Comparison of ENCODE assay signal across 8 cellular contexts in genomic region chr6:30517767-30518504, GRCh38. TPM values are rescaled to one million over a fixed set of nuclear protein-coding genes. Genes with fewer than 3 reads are reported as not detected.
DNase-seq lines count a peak whose midpoint lies in the region; ATAC-seq and TF ChIP-seq lines count a peak whose summit lies in the region.
"Not testable (repeated sequence)": the region's sequence is repeated elsewhere in the genome, so short reads cannot be mapped to it uniquely, and the experiment has no call there.

No MANE protein-coding gene starts in this region.

- not testable (repeated sequence) for ATAC-seq in CD4-positive, alpha-beta T cell (ENCODE audit: poor library complexity); RWPE2 (ENCODE audit: low read depth); naive thymus-derived CD8-positive, alpha-beta T cell; upper lobe of right lung

- not testable (repeated sequence) for H3K9me3 Mint-ChIP-seq in CD4-positive, alpha-beta T cell
- H3K9me3 Mint-ChIP-seq in activated CD4-positive, alpha-beta memory T cell treated with anti-CD3 and anti-CD28 coated beads, Interleukin-2, amount 10 ng/mL, durations not matched to agents 7 days and 5 days: peaks cover 17% of the 10 kb centered on the region
- peaks cover 35% of the 10 kb centered on the region for H3K9me3 Mint-ChIP-seq in activated naive CD4-positive, alpha-beta T cell treated with anti-CD3 and anti-CD28 coated beads, Interleukin-2, amount 10 ng/mL, durations not matched to agents 7 days and 5 days
- peaks cover 6 to 44% (median 14%) of the 10 kb centered on the region in 9 donors for H3K9me3 Mint-ChIP-seq in naive thymus-derived CD8-positive, alpha-beta T cell

- not testable (repeated sequence) for H3K4me3 ChIP-seq in RWPE2 (ENCODE audit: severe bottlenecking); esophagus squamous epithelium; spleen; upper lobe of right lung

- peak overlapping the region; percentile 99 for H3K27ac Mint-ChIP-seq in CD4-positive, alpha-beta T cell
- peak overlapping the region; percentile 96 for H3K27ac Mint-ChIP-seq in activated CD4-positive, alpha-beta memory T cell treated with anti-CD3 and anti-CD28 coated beads, Interleukin-2, amount 10 ng/mL, durations not matched to agents 7 days and 5 days
- H3K27ac Mint-ChIP-seq in activated naive CD4-positive, alpha-beta T cell treated with anti-CD3 and anti-CD28 coated beads, Interleukin-2, amount 10 ng/mL, durations not matched to agents 7 days and 5 days: peak overlapping the region; percentile 100
- peak overlapping the region; percentile 67 to 100 (median 93) for H3K27ac Mint-ChIP-seq in naive thymus-derived CD8-positive, alpha-beta T cell

- not testable (repeated sequence) for DNase-seq in CD4-positive, alpha-beta T cell; RWPE2 (ENCODE audit: low spot score); activated CD4-positive, alpha-beta memory T cell treated with anti-CD3 and anti-CD28 coated beads, Interleukin-2, amount 10 ng/mL, durations not matched to agents 7 days and 5 days; activated naive CD4-positive, alpha-beta T cell treated with anti-CD3 and anti-CD28 coated beads, Interleukin-2, amount 10 ng/mL, durations not matched to agents 7 days and 5 days; esophagus squamous epithelium (lab: John Stamatoyannopoulos, UW); naive thymus-derived CD8-positive, alpha-beta T cell
- DNase-seq in spleen (peak; percentile 81), upper lobe of right lung (peak; percentile 64)

- H3K27ac ChIP-seq in CD4-positive, alpha-beta T cell (ENCODE audit: low read depth, low read length): not testable (repeated sequence)
- H3K27ac ChIP-seq in RWPE2 (ENCODE audit: poor library complexity, severe bottlenecking) (peak overlapping the region; percentile 90), esophagus squamous epithelium (peak overlapping the region in 3 of 4 donors; percentile 94 to 96 (median 96)), spleen (peak overlapping the region in 7 of 8 donors; percentile 23 to 99 (median 98)), upper lobe of right lung (peak overlapping the region; percentile 92)

- CTCF ChIA-PET in CD4-positive, alpha-beta T cell (lab: Charles Lee): interaction anchor here (0.8 to 2.1 kb wide), 5 partner anchors 15 to 80 kb away, joined by 3 to 12 read pairs (median 3); no protein-coding TSS in a partner anchor
- CTCF ChIA-PET in activated CD4-positive, alpha-beta memory T cell treated with anti-CD3 and anti-CD28 coated beads, Interleukin-2, amount 10 ng/mL, durations not matched to agents 7 days and 5 days (lab: Charles Lee): interaction anchor here (0.9 to 1.9 kb wide), 11 partner anchors 9 to 161 kb away, joined by 3 to 11 read pairs (median 4); no protein-coding TSS in a partner anchor
- CTCF ChIA-PET in activated naive CD4-positive, alpha-beta T cell treated with anti-CD3 and anti-CD28 coated beads, Interleukin-2, amount 10 ng/mL, durations not matched to agents 7 days and 5 days (lab: Charles Lee): interaction anchor here (0.7 to 3.0 kb wide), 6 partner anchors 11 to 76 kb away, joined by 3 to 13 read pairs (median 4); no protein-coding TSS in a partner anchor

- not testable (repeated sequence) for H3K27me3 Mint-ChIP-seq in CD4-positive, alpha-beta T cell; activated CD4-positive, alpha-beta memory T cell treated with anti-CD3 and anti-CD28 coated beads, Interleukin-2, amount 10 ng/mL, durations not matched to agents 7 days and 5 days; activated naive CD4-positive, alpha-beta T cell treated with anti-CD3 and anti-CD28 coated beads, Interleukin-2, amount 10 ng/mL, durations not matched to agents 7 days and 5 days; naive thymus-derived CD8-positive, alpha-beta T cell

- H3K4me1 Mint-ChIP-seq in CD4-positive, alpha-beta T cell (ENCODE audit: low read depth): peaks cover 68% of the 10 kb centered on the region
- H3K4me1 Mint-ChIP-seq in activated CD4-positive, alpha-beta memory T cell treated with anti-CD3 and anti-CD28 coated beads, Interleukin-2, amount 10 ng/mL, durations not matched to agents 7 days and 5 days: peaks cover 42% of the 10 kb centered on the region
- peaks cover 66% of the 10 kb centered on the region for H3K4me1 Mint-ChIP-seq in activated naive CD4-positive, alpha-beta T cell treated with anti-CD3 and anti-CD28 coated beads, Interleukin-2, amount 10 ng/mL, durations not matched to agents 7 days and 5 days
- H3K4me1 Mint-ChIP-seq in naive thymus-derived CD8-positive, alpha-beta T cell: peaks cover 17 to 70% (median 53%) of the 10 kb centered on the region in 4 donors

- not testable (repeated sequence) for H3K36me3 ChIP-seq in RWPE2 (ENCODE audit: low read depth); esophagus squamous epithelium; spleen; upper lobe of right lung

- not testable (repeated sequence) for TF ChIP-seq CTCF in CD4-positive, alpha-beta T cell (IDR thresholded peaks at IDR 0.05); RWPE2 (IDR thresholded peaks at IDR 0.05; ENCODE audit: poor library complexity, severe bottlenecking); esophagus squamous epithelium (IDR thresholded peaks at IDR 0.05); spleen (IDR thresholded peaks at IDR 0.05 in 8 of 11, conservative IDR thresholded peaks at IDR 0.05 in 3 of 11); upper lobe of right lung (IDR thresholded peaks at IDR 0.05)

- POLR2A ChIA-PET in CD4-positive, alpha-beta T cell (lab: Charles Lee): interaction anchor here (0.9 to 9.1 kb wide), 10 partner anchors 9 to 100 kb away, joined by 4 to 226 read pairs (median 7); partner anchors contain the start of genes MRPS18B and PPP1R10
- POLR2A ChIA-PET in activated CD4-positive, alpha-beta memory T cell treated with anti-CD3 and anti-CD28 coated beads, Interleukin-2, amount 10 ng/mL, durations not matched to agents 7 days and 5 days (lab: Charles Lee): interaction anchor here (0.8 to 3.8 kb wide), 6 partner anchors 10 to 67 kb away, joined by 3 to 32 read pairs (median 5); no protein-coding TSS in a partner anchor
- POLR2A ChIA-PET in naive thymus-derived CD8-positive, alpha-beta T cell (lab: Charles Lee): interaction anchor here (0.7 to 11.7 kb wide), 18 partner anchors 9 to 97 kb away, joined by 3 to 210 read pairs (median 6); partner anchors contain the start of genes GNL1 and PRR3

- WGBS in esophagus squamous epithelium, 2 donors: 60 to 100% methylated on average over 1 to 3 of the region's 21 CpGs
- WGBS in spleen, 5 donors: 91 to 97% (median 93%) methylated on average over 16 to 21 of the region's 21 CpGs

- H3K36me3 Mint-ChIP-seq in CD4-positive, alpha-beta T cell (ENCODE audit: low read depth): peaks cover 27% of the 10 kb centered on the region
- peaks cover 30% of the 10 kb centered on the region for H3K36me3 Mint-ChIP-seq in activated CD4-positive, alpha-beta memory T cell treated with anti-CD3 and anti-CD28 coated beads, Interleukin-2, amount 10 ng/mL, durations not matched to agents 7 days and 5 days (ENCODE audit: low read depth)
- H3K36me3 Mint-ChIP-seq in activated naive CD4-positive, alpha-beta T cell treated with anti-CD3 and anti-CD28 coated beads, Interleukin-2, amount 10 ng/mL, durations not matched to agents 7 days and 5 days: peaks cover 41% of the 10 kb centered on the region
- H3K36me3 Mint-ChIP-seq in naive thymus-derived CD8-positive, alpha-beta T cell: peaks cover 0 to 27% (median 25%) of the 10 kb centered on the region in 3 donors

- intact Hi-C loops in CD4-positive, alpha-beta T cell (cut with DNase I, micrococcal nuclease): loop anchor here (2.0 kb wide), 1 partner anchor 15 kb away; no protein-coding TSS in a partner anchor
- intact Hi-C loops in esophagus squamous epithelium (cut with DNase I); spleen (cut with DNase I; ENCODE audit: low total_unique reads); upper lobe of right lung (cut with DNase I): not testable (repeated sequence)

- H3K4me3 Mint-ChIP-seq in CD4-positive, alpha-beta T cell: peak overlapping the region; percentile 71
- H3K4me3 Mint-ChIP-seq in activated CD4-positive, alpha-beta memory T cell treated with anti-CD3 and anti-CD28 coated beads, Interleukin-2, amount 10 ng/mL, durations not matched to agents 7 days and 5 days; activated naive CD4-positive, alpha-beta T cell treated with anti-CD3 and anti-CD28 coated beads, Interleukin-2, amount 10 ng/mL, durations not matched to agents 7 days and 5 days: not testable (repeated sequence)
- H3K4me3 Mint-ChIP-seq in naive thymus-derived CD8-positive, alpha-beta T cell: peak overlapping the region in 9 of 10 donors; percentile 50 to 80 (median 70)

- H3K9me3 ChIP-seq in CD4-positive, alpha-beta T cell (ENCODE audit: control insufficient read depth, low read length); RWPE2 (ENCODE audit: severe bottlenecking); esophagus squamous epithelium; upper lobe of right lung: not testable (repeated sequence)
- peaks cover 0 to 11% (median 9%) of the 10 kb centered on the region in 8 donors for H3K9me3 ChIP-seq in spleen

- not testable (repeated sequence) for TF ChIP-seq POLR2A in esophagus squamous epithelium (IDR thresholded peaks at IDR 0.05); spleen (IDR thresholded peaks at IDR 0.05)

- not testable (repeated sequence) for H3K27me3 ChIP-seq in CD4-positive, alpha-beta T cell (ENCODE audit: control insufficient read depth, insufficient read depth, low read length); RWPE2 (ENCODE audit: insufficient read depth, poor library complexity, severe bottlenecking); esophagus squamous epithelium; spleen (replicated peaks in 1 of 7); upper lobe of right lung

- H3K4me1 ChIP-seq in RWPE2 (ENCODE audit: insufficient read depth, poor library complexity, severe bottlenecking): peaks cover 33% of the 10 kb centered on the region
- H3K4me1 ChIP-seq in esophagus squamous epithelium: peaks cover 0 to 53% (median 23%) of the 10 kb centered on the region in 3 donors
- peaks cover 0 to 49% (median 26%) of the 10 kb centered on the region in 6 donors for H3K4me1 ChIP-seq in spleen
- peaks cover 21% of the 10 kb centered on the region for H3K4me1 ChIP-seq in upper lobe of right lung

RNA-seq across cellular contexts. Expression of gene HLA-E, which starts 28.6 kb away (rescaled TPM):
- total RNA-seq in CD4-positive, alpha-beta T cell: 1,000 to 10,000 TPM; 1,136 to 1,173 TPM
- 100 to 1,000 TPM; 757 to 767 TPM for total RNA-seq in activated CD4-positive, alpha-beta memory T cell treated with anti-CD3 and anti-CD28 coated beads, Interleukin-2, amount 10 ng/mL, durations not matched to agents 7 days and 5 days
- 100 to 1,000 TPM; 263 to 597 (median 356) TPM for total RNA-seq in esophagus squamous epithelium
- 1,000 to 10,000 TPM; 1,291 to 1,305 TPM for total RNA-seq in naive thymus-derived CD8-positive, alpha-beta T cell
- 1,000 to 10,000 TPM; 2,699 to 2,977 (median 2,826) TPM for polyA plus RNA-seq in naive thymus-derived CD8-positive, alpha-beta T cell
- 1,000 to 10,000 TPM; 1,072 to 2,111 (median 1,510) TPM for total RNA-seq in spleen
- 100 to 1,000 TPM; 514 to 675 (median 646) TPM for polyA plus RNA-seq in spleen
- total RNA-seq in upper lobe of right lung: 1,028 TPM

RNA-seq across cellular contexts. Expression of gene GNL1, which starts 38.4 kb away (rescaled TPM):
- 100 to 1,000 TPM; 145 to 151 TPM for total RNA-seq in CD4-positive, alpha-beta T cell
- 10 to 100 TPM; 62.1 to 70.8 TPM for total RNA-seq in activated CD4-positive, alpha-beta memory T cell treated with anti-CD3 and anti-CD28 coated beads, Interleukin-2, amount 10 ng/mL, durations not matched to agents 7 days and 5 days
- total RNA-seq in esophagus squamous epithelium (10 to 100 TPM; 12.7 to 37.2 (median 20.5) TPM), spleen (10 to 100 TPM; 28.0 to 84.6 (median 56.7) TPM), upper lobe of right lung (54.8 TPM)
- total RNA-seq in naive thymus-derived CD8-positive, alpha-beta T cell: 10 to 100 TPM; 78.0 to 80.7 TPM
- 10 to 100 TPM; 24.7 to 34.1 (median 28.7) TPM for polyA plus RNA-seq in naive thymus-derived CD8-positive, alpha-beta T cell
- polyA plus RNA-seq in spleen: 10 to 100 TPM; 40.3 to 55.6 (median 45.6) TPM

RNA-seq across cellular contexts. Expression of gene PRR3, which starts 39.2 kb away (rescaled TPM):
- 10 to 100 TPM; 10.3 to 13.2 TPM for total RNA-seq in CD4-positive, alpha-beta T cell
- total RNA-seq in activated CD4-positive, alpha-beta memory T cell treated with anti-CD3 and anti-CD28 coated beads, Interleukin-2, amount 10 ng/mL, durations not matched to agents 7 days and 5 days: 10 to 100 TPM; 15.3 TPM
- total RNA-seq in esophagus squamous epithelium (10 to 100 TPM in 1 of 4 donors, 1 to 10 TPM in 3; 3.2 to 11.6 (median 5.8) TPM), spleen (10 to 100 TPM in 6 of 7 donors, 1 to 10 TPM in 1; 8.1 to 19.6 (median 12.9) TPM), upper lobe of right lung (6.9 TPM)
- total RNA-seq in naive thymus-derived CD8-positive, alpha-beta T cell: 10 to 100 TPM; 28.4 to 28.9 TPM
- polyA plus RNA-seq in naive thymus-derived CD8-positive, alpha-beta T cell: 10 to 100 TPM in 1 of 3 donors, 1 to 10 TPM in 2; 7.9 to 12.7 (median 8.6) TPM
- polyA plus RNA-seq in spleen: 10 to 100 TPM; 11.5 to 15.6 (median 12.9) TPM

RNA-seq across cellular contexts. Expression of gene ABCF1, which starts 53.3 kb away (rescaled TPM):
- total RNA-seq in CD4-positive, alpha-beta T cell: 10 to 100 TPM; 86.1 to 88.0 TPM
- total RNA-seq in activated CD4-positive, alpha-beta memory T cell treated with anti-CD3 and anti-CD28 coated beads, Interleukin-2, amount 10 ng/mL, durations not matched to agents 7 days and 5 days: 10 to 100 TPM; 64.3 to 65.2 TPM
- 10 to 100 TPM; 31.0 to 42.3 (median 36.0) TPM for total RNA-seq in esophagus squamous epithelium
- total RNA-seq in naive thymus-derived CD8-positive, alpha-beta T cell: 10 to 100 TPM; 68.6 to 71.3 TPM
- 10 to 100 TPM; 19.1 to 43.1 (median 30.5) TPM for polyA plus RNA-seq in naive thymus-derived CD8-positive, alpha-beta T cell
- total RNA-seq in spleen: 10 to 100 TPM; 30.7 to 53.5 (median 34.5) TPM
- polyA plus RNA-seq in spleen: 10 to 100 TPM; 12.8 to 27.7 (median 14.5) TPM
- 42.5 TPM for total RNA-seq in upper lobe of right lung
